ENCODE assay signal across 1 cellular context in genomic region chr12:71981149-71981548, GRCh38.
TF ChIP-seq lines count a peak whose summit lies in the region.

No MANE protein-coding gene starts in this region.

TF ChIP-seq in liver, 16 proteins besides CTCF, POLR2A, EP300 and RAD21 (continued from another document):
- no peak for TF ChIP-seq ZBTB33 (IDR thresholded peaks at IDR 0.05)
TF ChIP-seq in liver: peak in this region for 2.
